ENCODE assay signal across 8 cellular contexts in genomic region chr17:48131216-48131824, GRCh38. TPM values are rescaled to one million over a fixed set of nuclear protein-coding genes. Genes with fewer than 3 reads are reported as not detected.
DNase-seq lines count a peak whose midpoint lies in the region; ATAC-seq and TF ChIP-seq lines count a peak whose summit lies in the region.

No MANE protein-coding gene starts in this region.

- ATAC-seq in HG03097 (IDR thresholded peaks at IDR 0.05; ENCODE audit: low FRiP score, unreplicated experiment), result no peak

- TF ChIP-seq CTCF in KMS-11 (conservative IDR thresholded peaks at IDR 0.05; ENCODE audit: low read depth, low read length), result peak; percentile 82
- peak; percentile 63 to 71 (median 71) for TF ChIP-seq CTCF in ovary (IDR thresholded peaks at IDR 0.05)

- no peaks in the 10 kb centered on the region for H3K9me3 ChIP-seq in ovary

- H2AFZ ChIP-seq in KMS-11 (ENCODE audit: low read depth), result no peak overlapping the region

- no peak overlapping the region for H3K9ac ChIP-seq in KMS-11

- DNase-seq in DMS153 (lab: John Stamatoyannopoulos, UW) (peak; percentile 43), OCI-M2 (lab: John Stamatoyannopoulos, UW; ENCODE audit: unreplicated experiment) (peak; percentile 59), germinal center (ENCODE audit: low spot score) (peak; percentile 71), ovary (peak in 4 of 5 donors; percentile 45 to 69 (median 56)), NK-92 (lab: John Stamatoyannopoulos, UW; ENCODE audit: unreplicated experiment) (no peak)
- peak; percentile 42 for DNase-seq in activated gamma-delta T cell treated with anti-CD3 and anti-CD28 coated beads, Interleukin-2, amount 50 U/mL, for 16 hours (ENCODE audit: low read depth)

- peaks cover 14% of the 10 kb centered on the region for H3K4me1 ChIP-seq in KMS-11 (ENCODE audit: low read depth, poor library complexity, severe bottlenecking)
- H3K4me1 ChIP-seq in ovary (ENCODE audit: insufficient read depth), result no peaks in the 10 kb centered on the region

- H3K79me2 ChIP-seq in KMS-11 (ENCODE audit: insufficient read depth, low read depth), result no peaks in the 10 kb centered on the region

- no peaks in the 10 kb centered on the region for H3K27me3 ChIP-seq in KMS-11 (ENCODE audit: insufficient read depth, low read depth)
- H3K27me3 ChIP-seq in ovary, result no peaks in the 10 kb centered on the region

- WGBS in ovary, 3 donors, result 29 to 39% (median 34%) methylated on average over 4 of the region's 4 CpGs

- H4K20me1 ChIP-seq in KMS-11 (ENCODE audit: insufficient read depth), result no peaks in the 10 kb centered on the region

- H3K27ac ChIP-seq in KMS-11, result no peak overlapping the region
- no peak overlapping the region for H3K27ac ChIP-seq in ovary

- H3K4me3 ChIP-seq in KMS-11 (IDR thresholded peaks at IDR 0.05; ENCODE audit: insufficient read depth, low read depth, low read length) (no peak overlapping the region), ovary (no peak overlapping the region)

- H3K36me3 ChIP-seq in KMS-11 (ENCODE audit: insufficient read depth), result no peaks in the 10 kb centered on the region
- no peaks in the 10 kb centered on the region for H3K36me3 ChIP-seq in ovary

- no peak for TF ChIP-seq EP300 in ovary (IDR thresholded peaks at IDR 0.05)

- H3K4me2 ChIP-seq in KMS-11, result no peak overlapping the region

- TF ChIP-seq POLR2A in ovary (IDR thresholded peaks at IDR 0.05), result no peak

- intact Hi-C loops in ovary (cut with DNase I), result loop anchor here in 2 of 4 donors (2.0 kb wide), 1 partner anchor 107 kb away; no protein-coding TSS in a partner anchor

RNA-seq across cellular contexts. Expression of gene SNX11, which starts 23.8 kb away (rescaled TPM):
- 10 to 100 TPM in 5 of 7 donors, 1 to 10 TPM in 2; 7.1 to 21.3 (median 14.1) TPM for total RNA-seq in ovary
- polyA plus RNA-seq in ovary, result 10 to 100 TPM in 1 of 2 donors, 1 to 10 TPM in 1; 8.5 to 18.5 TPM

RNA-seq across cellular contexts. Expression of gene CBX1, which starts 30.0 kb away (rescaled TPM):
- total RNA-seq in ovary, result 10 to 100 TPM; 35.4 to 83.5 (median 70.0) TPM
- 100 to 1,000 TPM in 1 of 2 donors, 10 to 100 TPM in 1; 68.3 to 106 TPM for polyA plus RNA-seq in ovary
